ENCODE assay signal across 1 cellular context in the genomic region with DNA sequence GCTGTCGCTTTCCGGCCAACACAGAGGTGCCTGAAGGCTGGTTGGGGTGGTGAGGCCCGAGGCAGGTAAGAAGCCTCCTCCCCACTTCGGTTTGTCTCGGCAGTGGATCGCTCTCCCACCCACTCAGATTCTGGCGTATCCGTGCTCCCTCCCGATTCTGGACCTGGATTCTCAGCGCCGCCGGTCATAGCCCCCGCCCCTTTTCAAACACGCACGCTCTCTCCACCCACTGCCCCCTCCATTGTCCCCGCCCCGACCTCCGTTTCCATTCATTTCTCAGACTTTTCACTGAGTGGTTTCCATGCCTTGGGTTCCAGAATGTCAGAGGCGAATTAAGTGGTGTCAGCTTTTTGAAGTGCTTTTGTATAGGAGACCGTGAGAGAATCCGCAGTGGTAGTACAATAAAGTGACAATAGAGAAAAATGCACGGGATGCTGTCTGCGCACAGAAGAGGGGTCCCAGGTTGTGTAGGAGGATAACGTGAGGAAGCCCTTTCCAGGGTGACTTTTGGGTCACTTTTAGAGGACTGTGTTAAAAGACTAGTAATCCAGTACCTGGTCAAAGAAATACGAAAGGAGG.
TF ChIP-seq lines count a peak whose summit lies in the region.

A gene (plus strand): TSS at position 4 of the 579 bp plus-strand sequence. CDS start 21,221 bp downstream, outside the sequence.

TF ChIP-seq in HepG2, 621 proteins besides CTCF, POLR2A, EP300 and RAD21 (continued from another document and continues in another):
- TF ChIP-seq, protein P1, sequence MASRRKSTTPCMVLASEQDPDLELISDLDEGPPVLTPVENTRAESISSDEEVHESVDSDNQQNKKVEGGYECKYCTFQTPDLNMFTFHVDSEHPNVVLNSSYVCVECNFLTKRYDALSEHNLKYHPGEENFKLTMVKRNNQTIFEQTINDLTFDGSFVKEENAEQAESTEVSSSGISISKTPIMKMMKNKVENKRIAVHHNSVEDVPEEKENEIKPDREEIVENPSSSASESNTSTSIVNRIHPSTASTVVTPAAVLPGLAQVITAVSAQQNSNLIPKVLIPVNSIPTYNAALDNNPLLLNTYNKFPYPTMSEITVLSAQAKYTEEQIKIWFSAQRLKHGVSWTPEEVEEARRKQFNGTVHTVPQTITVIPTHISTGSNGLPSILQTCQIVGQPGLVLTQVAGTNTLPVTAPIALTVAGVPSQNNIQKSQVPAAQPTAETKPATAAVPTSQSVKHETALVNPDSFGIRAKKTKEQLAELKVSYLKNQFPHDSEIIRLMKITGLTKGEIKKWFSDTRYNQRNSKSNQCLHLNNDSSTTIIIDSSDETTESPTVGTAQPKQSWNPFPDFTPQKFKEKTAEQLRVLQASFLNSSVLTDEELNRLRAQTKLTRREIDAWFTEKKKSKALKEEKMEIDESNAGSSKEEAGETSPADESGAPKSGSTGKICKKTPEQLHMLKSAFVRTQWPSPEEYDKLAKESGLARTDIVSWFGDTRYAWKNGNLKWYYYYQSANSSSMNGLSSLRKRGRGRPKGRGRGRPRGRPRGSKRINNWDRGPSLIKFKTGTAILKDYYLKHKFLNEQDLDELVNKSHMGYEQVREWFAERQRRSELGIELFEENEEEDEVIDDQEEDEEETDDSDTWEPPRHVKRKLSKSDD (CRISPR knock-in tag; IDR thresholded peaks at IDR 0.05; ENCODE audit: low read depth), result no peak
- no peak for TF ChIP-seq SP2 (CRISPR knock-in tag; IDR thresholded peaks at IDR 0.05)
- TF ChIP-seq MTA3 (CRISPR knock-in tag; IDR thresholded peaks at IDR 0.05), result no peak
- TF ChIP-seq, protein P2, sequence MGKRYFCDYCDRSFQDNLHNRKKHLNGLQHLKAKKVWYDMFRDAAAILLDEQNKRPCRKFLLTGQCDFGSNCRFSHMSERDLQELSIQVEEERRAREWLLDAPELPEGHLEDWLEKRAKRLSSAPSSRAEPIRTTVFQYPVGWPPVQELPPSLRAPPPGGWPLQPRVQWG (CRISPR knock-in tag; IDR thresholded peaks at IDR 0.05; ENCODE audit: borderline replicate concordance, low read depth), result no peak
- TF ChIP-seq RFX3 (CRISPR knock-in tag; IDR thresholded peaks at IDR 0.05), result no peak
- TF ChIP-seq, protein P3, sequence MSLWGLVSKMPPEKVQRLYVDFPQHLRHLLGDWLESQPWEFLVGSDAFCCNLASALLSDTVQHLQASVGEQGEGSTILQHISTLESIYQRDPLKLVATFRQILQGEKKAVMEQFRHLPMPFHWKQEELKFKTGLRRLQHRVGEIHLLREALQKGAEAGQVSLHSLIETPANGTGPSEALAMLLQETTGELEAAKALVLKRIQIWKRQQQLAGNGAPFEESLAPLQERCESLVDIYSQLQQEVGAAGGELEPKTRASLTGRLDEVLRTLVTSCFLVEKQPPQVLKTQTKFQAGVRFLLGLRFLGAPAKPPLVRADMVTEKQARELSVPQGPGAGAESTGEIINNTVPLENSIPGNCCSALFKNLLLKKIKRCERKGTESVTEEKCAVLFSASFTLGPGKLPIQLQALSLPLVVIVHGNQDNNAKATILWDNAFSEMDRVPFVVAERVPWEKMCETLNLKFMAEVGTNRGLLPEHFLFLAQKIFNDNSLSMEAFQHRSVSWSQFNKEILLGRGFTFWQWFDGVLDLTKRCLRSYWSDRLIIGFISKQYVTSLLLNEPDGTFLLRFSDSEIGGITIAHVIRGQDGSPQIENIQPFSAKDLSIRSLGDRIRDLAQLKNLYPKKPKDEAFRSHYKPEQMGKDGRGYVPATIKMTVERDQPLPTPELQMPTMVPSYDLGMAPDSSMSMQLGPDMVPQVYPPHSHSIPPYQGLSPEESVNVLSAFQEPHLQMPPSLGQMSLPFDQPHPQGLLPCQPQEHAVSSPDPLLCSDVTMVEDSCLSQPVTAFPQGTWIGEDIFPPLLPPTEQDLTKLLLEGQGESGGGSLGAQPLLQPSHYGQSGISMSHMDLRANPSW (CRISPR knock-in tag; IDR thresholded peaks at IDR 0.05; ENCODE audit: borderline replicate concordance), result no peak
- no peak for TF ChIP-seq ZNF484 (CRISPR knock-in tag; IDR thresholded peaks at IDR 0.05; ENCODE audit: borderline replicate concordance, low read depth)
- peak; percentile 31; the same call in 1 of the 2 replicates for TF ChIP-seq ZKSCAN8 (CRISPR knock-in tag; IDR thresholded peaks at IDR 0.05; ENCODE audit: borderline replicate concordance)
- TF ChIP-seq NPAS2 (CRISPR knock-in tag; IDR thresholded peaks at IDR 0.05; ENCODE audit: borderline replicate concordance), result no peak
- TF ChIP-seq, protein P4, sequence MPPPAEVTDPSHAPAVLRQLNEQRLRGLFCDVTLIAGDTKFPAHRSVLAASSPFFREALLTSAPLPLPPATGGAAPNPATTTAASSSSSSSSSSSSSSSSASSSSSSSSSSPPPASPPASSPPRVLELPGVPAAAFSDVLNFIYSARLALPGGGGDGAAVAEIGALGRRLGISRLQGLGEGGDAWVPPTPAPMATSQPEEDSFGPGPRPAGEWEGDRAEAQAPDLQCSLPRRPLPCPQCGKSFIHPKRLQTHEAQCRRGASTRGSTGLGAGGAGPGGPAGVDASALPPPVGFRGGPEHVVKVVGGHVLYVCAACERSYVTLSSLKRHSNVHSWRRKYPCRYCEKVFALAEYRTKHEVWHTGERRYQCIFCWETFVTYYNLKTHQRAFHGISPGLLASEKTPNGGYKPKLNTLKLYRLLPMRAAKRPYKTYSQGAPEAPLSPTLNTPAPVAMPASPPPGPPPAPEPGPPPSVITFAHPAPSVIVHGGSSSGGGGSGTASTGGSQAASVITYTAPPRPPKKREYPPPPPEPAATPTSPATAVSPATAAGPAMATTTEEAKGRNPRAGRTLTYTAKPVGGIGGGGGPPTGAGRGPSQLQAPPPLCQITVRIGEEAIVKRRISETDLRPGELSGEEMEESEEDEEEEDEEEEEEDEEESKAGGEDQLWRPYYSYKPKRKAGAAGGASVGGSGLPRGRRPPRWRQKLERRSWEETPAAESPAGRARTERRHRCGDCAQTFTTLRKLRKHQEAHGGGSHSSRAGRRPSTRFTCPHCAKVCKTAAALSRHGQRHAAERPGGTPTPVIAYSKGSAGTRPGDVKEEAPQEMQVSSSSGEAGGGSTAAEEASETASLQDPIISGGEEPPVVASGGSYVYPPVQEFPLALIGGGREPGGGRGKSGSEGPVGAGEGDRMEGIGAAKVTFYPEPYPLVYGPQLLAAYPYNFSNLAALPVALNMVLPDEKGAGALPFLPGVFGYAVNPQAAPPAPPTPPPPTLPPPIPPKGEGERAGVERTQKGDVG (CRISPR knock-in tag; IDR thresholded peaks at IDR 0.05; ENCODE audit: borderline replicate concordance), result no peak
- TF ChIP-seq NFIC (IDR thresholded peaks at IDR 0.05; ENCODE audit: low read length), result no peak
- TF ChIP-seq ZFP62 (CRISPR knock-in tag; IDR thresholded peaks at IDR 0.05), result no peak
- TF ChIP-seq, protein P5, sequence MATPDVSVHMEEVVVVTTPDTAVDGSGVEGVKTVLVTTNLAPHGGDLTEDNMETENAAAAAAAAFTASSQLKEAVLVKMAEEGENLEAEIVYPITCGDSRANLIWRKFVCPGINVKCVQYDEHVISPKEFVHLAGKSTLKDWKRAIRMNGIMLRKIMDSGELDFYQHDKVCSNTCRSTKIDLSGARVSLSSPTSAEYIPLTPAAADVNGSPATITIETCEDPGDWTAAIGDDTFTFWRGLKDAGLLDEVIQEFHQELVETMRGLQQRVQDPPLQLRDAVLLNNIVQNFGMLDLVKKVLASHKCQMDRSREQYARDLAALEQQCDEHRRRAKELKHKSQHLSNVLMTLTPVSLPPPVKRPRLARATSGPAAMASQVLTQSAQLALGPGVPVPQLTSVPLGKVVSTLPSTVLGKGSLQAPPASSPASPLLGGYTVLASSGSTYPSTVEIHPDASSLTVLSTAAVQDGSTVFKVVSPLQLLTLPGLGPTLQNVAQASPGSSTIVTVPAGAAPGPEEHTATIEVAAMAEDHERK (CRISPR knock-in tag; IDR thresholded peaks at IDR 0.05; ENCODE audit: low read depth), result no peak
- no peak for TF ChIP-seq IKZF1 (IDR thresholded peaks at IDR 0.05)
- TF ChIP-seq JARID2 (CRISPR knock-in tag; IDR thresholded peaks at IDR 0.05; ENCODE audit: insufficient replicate concordance), result no peak
- TF ChIP-seq, protein P6, sequence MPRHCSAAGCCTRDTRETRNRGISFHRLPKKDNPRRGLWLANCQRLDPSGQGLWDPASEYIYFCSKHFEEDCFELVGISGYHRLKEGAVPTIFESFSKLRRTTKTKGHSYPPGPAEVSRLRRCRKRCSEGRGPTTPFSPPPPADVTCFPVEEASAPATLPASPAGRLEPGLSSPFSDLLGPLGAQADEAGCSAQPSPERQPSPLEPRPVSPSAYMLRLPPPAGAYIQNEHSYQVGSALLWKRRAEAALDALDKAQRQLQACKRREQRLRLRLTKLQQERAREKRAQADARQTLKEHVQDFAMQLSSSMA (CRISPR knock-in tag; IDR thresholded peaks at IDR 0.05), result no peak
- no peak for TF ChIP-seq SMARCC2 (IDR thresholded peaks at IDR 0.05)
- no peak for TF ChIP-seq CREB1 (IDR thresholded peaks at IDR 0.05)
- peak; percentile 77 for TF ChIP-seq CREB1 (CRISPR knock-in tag; IDR thresholded peaks at IDR 0.05)
- TF ChIP-seq BCL6 (CRISPR knock-in tag; IDR thresholded peaks at IDR 0.05), result no peak
- no peak for TF ChIP-seq AGO2 (optimal IDR thresholded peaks at IDR 0.05; ENCODE audit: low read depth, low read length)
- TF ChIP-seq CCAR2 (optimal IDR thresholded peaks at IDR 0.05; ENCODE audit: low read depth, low read length), result no peak
- TF ChIP-seq ZNF841 (CRISPR knock-in tag; IDR thresholded peaks at IDR 0.05; ENCODE audit: borderline replicate concordance), result no peak
- TF ChIP-seq, protein P7, sequence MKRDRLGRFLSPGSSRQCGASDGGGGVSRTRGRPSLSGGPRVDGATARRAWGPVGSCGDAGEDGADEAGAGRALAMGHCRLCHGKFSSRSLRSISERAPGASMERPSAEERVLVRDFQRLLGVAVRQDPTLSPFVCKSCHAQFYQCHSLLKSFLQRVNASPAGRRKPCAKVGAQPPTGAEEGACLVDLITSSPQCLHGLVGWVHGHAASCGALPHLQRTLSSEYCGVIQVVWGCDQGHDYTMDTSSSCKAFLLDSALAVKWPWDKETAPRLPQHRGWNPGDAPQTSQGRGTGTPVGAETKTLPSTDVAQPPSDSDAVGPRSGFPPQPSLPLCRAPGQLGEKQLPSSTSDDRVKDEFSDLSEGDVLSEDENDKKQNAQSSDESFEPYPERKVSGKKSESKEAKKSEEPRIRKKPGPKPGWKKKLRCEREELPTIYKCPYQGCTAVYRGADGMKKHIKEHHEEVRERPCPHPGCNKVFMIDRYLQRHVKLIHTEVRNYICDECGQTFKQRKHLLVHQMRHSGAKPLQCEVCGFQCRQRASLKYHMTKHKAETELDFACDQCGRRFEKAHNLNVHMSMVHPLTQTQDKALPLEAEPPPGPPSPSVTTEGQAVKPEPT (CRISPR knock-in tag; IDR thresholded peaks at IDR 0.05; ENCODE audit: low read depth), result no peak
- TF ChIP-seq MAFF (IDR thresholded peaks at IDR 0.05; ENCODE audit: low read depth, low read length), result peak; percentile 40; the same call in 1 of the 2 replicates
- TF ChIP-seq, protein P8, sequence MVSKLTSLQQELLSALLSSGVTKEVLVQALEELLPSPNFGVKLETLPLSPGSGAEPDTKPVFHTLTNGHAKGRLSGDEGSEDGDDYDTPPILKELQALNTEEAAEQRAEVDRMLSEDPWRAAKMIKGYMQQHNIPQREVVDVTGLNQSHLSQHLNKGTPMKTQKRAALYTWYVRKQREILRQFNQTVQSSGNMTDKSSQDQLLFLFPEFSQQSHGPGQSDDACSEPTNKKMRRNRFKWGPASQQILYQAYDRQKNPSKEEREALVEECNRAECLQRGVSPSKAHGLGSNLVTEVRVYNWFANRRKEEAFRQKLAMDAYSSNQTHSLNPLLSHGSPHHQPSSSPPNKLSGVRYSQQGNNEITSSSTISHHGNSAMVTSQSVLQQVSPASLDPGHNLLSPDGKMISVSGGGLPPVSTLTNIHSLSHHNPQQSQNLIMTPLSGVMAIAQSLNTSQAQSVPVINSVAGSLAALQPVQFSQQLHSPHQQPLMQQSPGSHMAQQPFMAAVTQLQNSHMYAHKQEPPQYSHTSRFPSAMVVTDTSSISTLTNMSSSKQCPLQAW (CRISPR knock-in tag; IDR thresholded peaks at IDR 0.05), result no peak
- peak; percentile 70; the same call in 1 of the 2 replicates for TF ChIP-seq TAF1 (CRISPR knock-in tag; IDR thresholded peaks at IDR 0.05)
- TF ChIP-seq, protein P9, sequence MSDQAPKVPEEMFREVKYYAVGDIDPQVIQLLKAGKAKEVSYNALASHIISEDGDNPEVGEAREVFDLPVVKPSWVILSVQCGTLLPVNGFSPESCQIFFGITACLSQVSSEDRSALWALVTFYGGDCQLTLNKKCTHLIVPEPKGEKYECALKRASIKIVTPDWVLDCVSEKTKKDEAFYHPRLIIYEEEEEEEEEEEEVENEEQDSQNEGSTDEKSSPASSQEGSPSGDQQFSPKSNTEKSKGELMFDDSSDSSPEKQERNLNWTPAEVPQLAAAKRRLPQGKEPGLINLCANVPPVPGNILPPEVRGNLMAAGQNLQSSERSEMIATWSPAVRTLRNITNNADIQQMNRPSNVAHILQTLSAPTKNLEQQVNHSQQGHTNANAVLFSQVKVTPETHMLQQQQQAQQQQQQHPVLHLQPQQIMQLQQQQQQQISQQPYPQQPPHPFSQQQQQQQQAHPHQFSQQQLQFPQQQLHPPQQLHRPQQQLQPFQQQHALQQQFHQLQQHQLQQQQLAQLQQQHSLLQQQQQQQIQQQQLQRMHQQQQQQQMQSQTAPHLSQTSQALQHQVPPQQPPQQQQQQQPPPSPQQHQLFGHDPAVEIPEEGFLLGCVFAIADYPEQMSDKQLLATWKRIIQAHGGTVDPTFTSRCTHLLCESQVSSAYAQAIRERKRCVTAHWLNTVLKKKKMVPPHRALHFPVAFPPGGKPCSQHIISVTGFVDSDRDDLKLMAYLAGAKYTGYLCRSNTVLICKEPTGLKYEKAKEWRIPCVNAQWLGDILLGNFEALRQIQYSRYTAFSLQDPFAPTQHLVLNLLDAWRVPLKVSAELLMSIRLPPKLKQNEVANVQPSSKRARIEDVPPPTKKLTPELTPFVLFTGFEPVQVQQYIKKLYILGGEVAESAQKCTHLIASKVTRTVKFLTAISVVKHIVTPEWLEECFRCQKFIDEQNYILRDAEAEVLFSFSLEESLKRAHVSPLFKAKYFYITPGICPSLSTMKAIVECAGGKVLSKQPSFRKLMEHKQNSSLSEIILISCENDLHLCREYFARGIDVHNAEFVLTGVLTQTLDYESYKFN (CRISPR knock-in tag; conservative IDR thresholded peaks at IDR 0.05), result 0 out of 2 replicates have a peak, but pooled peaks have one; percentile 20
- TF ChIP-seq PAWR (CRISPR knock-in tag; IDR thresholded peaks at IDR 0.05; ENCODE audit: borderline replicate concordance), result no peak
- TF ChIP-seq FOXC1 (CRISPR knock-in tag; IDR thresholded peaks at IDR 0.05; ENCODE audit: borderline replicate concordance), result 0 out of 2 replicates have a peak, but pooled peaks have one; percentile 7
- TF ChIP-seq, protein P10, sequence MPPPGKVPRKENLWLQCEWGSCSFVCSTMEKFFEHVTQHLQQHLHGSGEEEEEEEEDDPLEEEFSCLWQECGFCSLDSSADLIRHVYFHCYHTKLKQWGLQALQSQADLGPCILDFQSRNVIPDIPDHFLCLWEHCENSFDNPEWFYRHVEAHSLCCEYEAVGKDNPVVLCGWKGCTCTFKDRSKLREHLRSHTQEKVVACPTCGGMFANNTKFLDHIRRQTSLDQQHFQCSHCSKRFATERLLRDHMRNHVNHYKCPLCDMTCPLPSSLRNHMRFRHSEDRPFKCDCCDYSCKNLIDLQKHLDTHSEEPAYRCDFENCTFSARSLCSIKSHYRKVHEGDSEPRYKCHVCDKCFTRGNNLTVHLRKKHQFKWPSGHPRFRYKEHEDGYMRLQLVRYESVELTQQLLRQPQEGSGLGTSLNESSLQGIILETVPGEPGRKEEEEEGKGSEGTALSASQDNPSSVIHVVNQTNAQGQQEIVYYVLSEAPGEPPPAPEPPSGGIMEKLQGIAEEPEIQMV (CRISPR knock-in tag; IDR thresholded peaks at IDR 0.05; ENCODE audit: low read depth), result no peak
- no peak for TF ChIP-seq ZC3H4 (CRISPR knock-in tag; IDR thresholded peaks at IDR 0.05; ENCODE audit: borderline replicate concordance)
